8 cellular contexts compared by ENCODE assay signal in the genomic region with DNA sequence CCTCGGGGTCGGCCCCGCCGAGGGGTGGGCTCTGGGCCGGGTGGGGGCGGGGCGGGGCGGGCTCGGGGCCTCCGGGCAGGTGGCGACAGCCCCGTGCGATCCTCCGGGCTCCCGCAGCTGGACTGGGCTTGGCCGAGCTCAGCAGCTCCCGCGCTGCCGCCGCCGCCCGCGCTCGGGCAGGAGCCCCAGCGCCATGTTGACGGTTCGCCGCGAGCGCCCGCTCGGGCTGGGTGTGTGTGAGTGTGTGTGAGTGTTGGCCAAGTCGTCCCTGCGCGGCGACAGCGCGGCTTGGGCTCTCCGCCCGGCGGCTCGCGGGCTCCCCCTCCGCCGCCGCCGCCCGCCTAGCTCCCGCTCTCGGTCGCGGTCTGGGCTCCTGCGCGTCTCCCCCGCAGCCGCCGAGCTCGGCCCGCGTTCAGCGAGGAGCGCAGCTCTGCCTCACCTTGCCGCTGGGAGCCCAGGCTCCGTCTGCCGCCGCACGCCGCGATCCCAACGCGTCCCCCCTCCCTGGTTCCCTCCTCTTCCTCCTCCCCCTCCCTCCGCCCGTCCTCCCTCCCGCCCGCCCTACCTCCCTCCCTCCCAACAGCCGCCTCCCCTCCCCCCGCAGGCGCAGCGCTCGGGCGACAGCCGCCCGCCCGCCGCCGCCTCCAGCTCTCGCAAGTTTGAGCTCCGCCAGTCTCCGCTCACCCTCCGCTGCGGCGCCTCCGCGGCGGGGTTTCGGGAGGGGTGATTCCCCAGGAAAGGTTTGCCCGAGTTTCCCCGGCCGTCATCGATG. TPM values are rescaled to one million over a fixed set of nuclear protein-coding genes. Genes with fewer than 3 reads are reported as not detected.
DNase-seq lines count a peak whose midpoint lies in the region; ATAC-seq, FAIRE-seq and TF ChIP-seq lines count a peak whose summit lies in the region.

A gene (minus strand): TSS at position 467 of the 772 bp plus-strand sequence. CDS start 20,029 bp downstream, outside the sequence.

- WGBS in trophoblast cell (ENCODE audit: extremely low coverage, insufficient coverage, insufficient read length): no CpG with 5 or more reads among the region's 100 CpGs

- H4K8ac ChIP-seq in trophoblast cell (ENCODE audit: low read depth, low read length): peak within 1 kb of the TSS; percentile 65

- no peak within 1 kb of the TSS for H2AK5ac ChIP-seq in trophoblast cell (ENCODE audit: low read length)

- H3K27ac ChIP-seq in HUES48 (ENCODE audit: low read depth, low read length) (peak within 1 kb of the TSS; percentile 66), trophoblast cell (ENCODE audit: low read depth, low read length) (no peak within 1 kb of the TSS)

- peak within 1 kb of the TSS; percentile 43 for H4K12ac ChIP-seq in trophoblast cell (ENCODE audit: low read depth, low read length)

- DNase-seq in GM12891 (ENCODE audit: insufficient read length, low spot score) (no peak), SK-N-DZ (ENCODE audit: low spot score) (peak; percentile 67), head of caudate nucleus (peak in 35 of 42 donors; percentile 49 to 84 (median 70)), trophoblast cell (peak; percentile 48 to 57), urothelium cell line (ENCODE audit: low spot score) (peak; percentile 76)
- DNase-seq in activated naive CD4-positive, alpha-beta T cell treated with anti-CD3 and anti-CD28 coated beads, Interleukin-2, amount 50 U/mL, for 16 hours: peak; percentile 73

- peak within 1 kb of the TSS; percentile 66 for H3K18ac ChIP-seq in trophoblast cell (ENCODE audit: low read length)

- TF ChIP-seq POLR2A in GM12891 (IDR thresholded peaks at IDR 0.05; ENCODE audit: low read depth, low read length): peak; percentile 56; the same call in 1 of the 2 replicates

- H3K27me3 ChIP-seq in HUES48 (ENCODE audit: control insufficient read depth, insufficient read depth, low read length) (peaks cover 50% of the 10 kb centered on the region), trophoblast cell (ENCODE audit: insufficient read depth, low read length) (peaks cover 7% of the 10 kb centered on the region)

- H2BK5ac ChIP-seq in trophoblast cell (ENCODE audit: low read depth, low read length, poor library complexity): peak within 1 kb of the TSS; percentile 2

- no peaks in the 10 kb centered on the region for H3K79me2 ChIP-seq in trophoblast cell (ENCODE audit: control insufficient read depth, insufficient read depth, low read length, poor library complexity)

- peak within 1 kb of the TSS; percentile 89 for H4K91ac ChIP-seq in trophoblast cell (ENCODE audit: low read depth, low read length)

- peak within 1 kb of the TSS; percentile 74 for H3K4me3 ChIP-seq in HUES48 (ENCODE audit: low read depth, low read length)
- H3K4me3 ChIP-seq in trophoblast cell (ENCODE audit: low read depth, low read length): peak within 1 kb of the TSS; percentile 73

- H3K14ac ChIP-seq in trophoblast cell (ENCODE audit: low read length): no peak within 1 kb of the TSS

- H3K4me1 ChIP-seq in HUES48 (ENCODE audit: control insufficient read depth, insufficient read depth, low read length): peaks cover 31% of the 10 kb centered on the region
- H3K4me1 ChIP-seq in trophoblast cell (ENCODE audit: control insufficient read depth in 1 of 2, insufficient read depth in 2 of 2, low read length in 2 of 2): peaks cover 12 to 27% of the 10 kb centered on the region in 2 experiments

- H3K9ac ChIP-seq in HUES48 (ENCODE audit: low read depth, low read length) (peak within 1 kb of the TSS; percentile 54; the same call in 1 of the 2 replicates), trophoblast cell (ENCODE audit: low read length) (no peak within 1 kb of the TSS)

- ATAC-seq in HG02610 (IDR thresholded peaks at IDR 0.05; ENCODE audit: unreplicated experiment): no peak

- H2AFZ ChIP-seq in trophoblast cell (ENCODE audit: insufficient read depth, low read length, poor library complexity): no peak within 1 kb of the TSS

- FAIRE-seq in GM12891 (lab: Jason Lieb, UNC) (peak; percentile 96), urothelium cell line (lab: Jason Lieb, UNC) (no peak)

- no peak within 1 kb of the TSS for H2BK12ac ChIP-seq in trophoblast cell (ENCODE audit: low read length)

- H3K36me3 ChIP-seq in HUES48 (ENCODE audit: control insufficient read depth, insufficient read depth, low read length) (no peaks in the 10 kb centered on the region), trophoblast cell (ENCODE audit: control insufficient read depth in 1 of 2, insufficient read depth in 2 of 2, low read length in 2 of 2) (no peaks in the 10 kb centered on the region)

- H3K79me1 ChIP-seq in trophoblast cell (ENCODE audit: low read length): peaks cover 15% of the 10 kb centered on the region

- intact Hi-C loops in head of caudate nucleus (cut with DNase I): loop anchor here (5.0 kb wide), 1 partner anchor 85 kb away; no protein-coding TSS in a partner anchor

- H2BK120ac ChIP-seq in trophoblast cell (ENCODE audit: insufficient read depth, low read length, poor library complexity): peak within 1 kb of the TSS; percentile 72

- 0 out of 2 replicates have a peak, but pooled peaks cover 5% of the 10 kb centered on the region for H3K9me3 ChIP-seq in HUES48 (ENCODE audit: control insufficient read depth, insufficient read depth, low read length)
- H3K9me3 ChIP-seq in trophoblast cell (ENCODE audit: insufficient read depth, low read depth, low read length): no peaks in the 10 kb centered on the region

- H3K4ac ChIP-seq in trophoblast cell (ENCODE audit: low read depth, low read length): no peak within 1 kb of the TSS

- peak within 1 kb of the TSS; percentile 92 for H3K4me2 ChIP-seq in trophoblast cell (ENCODE audit: low read length)

- no peak within 1 kb of the TSS for H3K23ac ChIP-seq in trophoblast cell (ENCODE audit: low read length)

TF ChIP-seq in GM12891, 5 proteins besides CTCF, POLR2A, EP300 and RAD21:
- TF ChIP-seq SPI1 (IDR thresholded peaks at IDR 0.05; ENCODE audit: low read depth, low read length): no peak
- no peak for TF ChIP-seq POU2F2 (IDR thresholded peaks at IDR 0.05; ENCODE audit: low read depth, low read length)
- TF ChIP-seq PAX5 (IDR thresholded peaks at IDR 0.05; ENCODE audit: insufficient read depth, low read length, severe bottlenecking): no peak
- TF ChIP-seq TAF1 (IDR thresholded peaks at IDR 0.05; ENCODE audit: low read depth, low read length): no peak
- peak; percentile 42; the same call in 1 of the 2 replicates for TF ChIP-seq POLR2AphosphoS5 (IDR thresholded peaks at IDR 0.05; ENCODE audit: low read depth, low read length)

RNA-seq across cellular contexts. Expression of the gene that starts here (rescaled TPM):
- 5.5 TPM for polyA plus RNA-seq in GM12891 (2012; ENCODE audit: low read depth, missing spikeins)
- polyA plus RNA-seq in SK-N-DZ (2014; cell fraction: cytosol; rRNA removed): 54.9 and 65.2 TPM in 2 replicates
- polyA plus RNA-seq in SK-N-DZ (2014; cell fraction: nucleus; rRNA removed): 40.2 and 73.5 TPM in 2 replicates
- polyA plus RNA-seq in trophoblast cell (2013): 5.9 and 6.1 TPM in 2 replicates
